8 cellular contexts compared by ENCODE assay signal in genomic region chr11:10454902-10455631, GRCh38. TPM values are rescaled to one million over a fixed set of nuclear protein-coding genes. Genes with fewer than 3 reads are reported as not detected.
DNase-seq lines count a peak whose midpoint lies in the region; ATAC-seq, FAIRE-seq and TF ChIP-seq lines count a peak whose summit lies in the region.

TSS of gene AMPD3 (plus strand) at chr11:10455264. CDS start at chr11:10461520, 6,256 bp downstream.

- H3K4me3 Mint-ChIP-seq in endodermal cell = peak within 1 kb of the TSS; percentile 41
- H3K4me3 Mint-ChIP-seq in nephron = peak within 1 kb of the TSS; percentile 74 to 78 (median 74)

- H3K9me3 Mint-ChIP-seq in endodermal cell (no peaks in the 10 kb centered on the region), nephron (no peaks in the 10 kb centered on the region)

- no peak for FAIRE-seq in A549 (lab: Jason Lieb, UNC)

- peak within 1 kb of the TSS; percentile 88 for H3K4me2 ChIP-seq in A549

- WGBS in A549 (ENCODE audit: missing lambda C conversion rate) = 24% methylated on average over 8 of the region's 11 CpGs
- 83 to 88% methylated on average over 5 to 11 of the region's 11 CpGs for WGBS in endodermal cell (ENCODE audit: insufficient coverage in 1 of 2, insufficient read length in 1 of 2), 2 experiments

- no peak for TF ChIP-seq EP300 in A549 (IDR thresholded peaks at IDR 0.05)

- H3K27me3 ChIP-seq in endodermal cell (ENCODE audit: control insufficient read depth, insufficient read depth, low read length, poor library complexity, severe bottlenecking) = peaks cover 9% of the 10 kb centered on the region

- TF ChIP-seq CTCF in A549 (IDR thresholded peaks at IDR 0.05) (no peak), GM12865 (IDR thresholded peaks at IDR 0.05; ENCODE audit: insufficient read depth, low read depth, low read length, missing control alignments) (no peak), endodermal cell (conservative IDR thresholded peaks at IDR 0.05) (no peak), nephron (IDR thresholded peaks at IDR 0.05; ENCODE audit: unreplicated experiment in 3 of 3) (no peak)

- H3K4me1 Mint-ChIP-seq in endodermal cell (peaks cover 32% of the 10 kb centered on the region), nephron (peaks cover 58% of the 10 kb centered on the region)

- POLR2A ChIA-PET in A549 (lab: Yijun Ruan, JAX) = interaction anchor here (0.8 to 1.7 kb wide), 8 partner anchors 36 to 354 kb away, joined by 3 to 7 read pairs (median 4); partner anchors contain the start of genes CTR9, EIF4G2 and RNF141

- peak within 1 kb of the TSS; percentile 74 to 84 for H3K27ac ChIP-seq in A549
- H3K27ac ChIP-seq in endodermal cell (ENCODE audit: low read depth, low read length) = no peak within 1 kb of the TSS

- H3K27me3 Mint-ChIP-seq in endodermal cell (ENCODE audit: insufficient read depth) = peaks cover 26% of the 10 kb centered on the region
- H3K27me3 Mint-ChIP-seq in nephron (ENCODE audit: low read depth) = peaks cover 37% of the 10 kb centered on the region

- H3K4me1 ChIP-seq in A549 (peaks cover 25% of the 10 kb centered on the region), endodermal cell (ENCODE audit: control insufficient read depth, insufficient read depth, low read length) (peaks cover 10% of the 10 kb centered on the region)

- H3K9me3 ChIP-seq in A549 = no peaks in the 10 kb centered on the region
- no peaks in the 10 kb centered on the region for H3K9me3 ChIP-seq in endodermal cell (ENCODE audit: control insufficient read depth, low read length)

- H3K36me3 ChIP-seq in endodermal cell (ENCODE audit: control insufficient read depth, insufficient read depth, low read length) = no peaks in the 10 kb centered on the region

- H3K4me3 ChIP-seq in A549 = peak within 1 kb of the TSS; percentile 36
- peak within 1 kb of the TSS; percentile 78 for H3K4me3 ChIP-seq in GM12865 (ENCODE audit: low read depth, low read length)
- peak within 1 kb of the TSS; percentile 54 for H3K4me3 ChIP-seq in endodermal cell (ENCODE audit: low read length)

- ATAC-seq in A549 (peak; percentile 92 to 93), SK-N-SH treated with all-trans-retinoic acid at 6 μM for 48 hours (peak; percentile 89), left lobe of liver (no peak)

- H3K27ac Mint-ChIP-seq in endodermal cell (peak within 1 kb of the TSS; percentile 58), nephron (peak within 1 kb of the TSS; percentile 7 to 78 (median 74))

- H3K9ac ChIP-seq in endodermal cell (ENCODE audit: extremely low read depth, low read length, poor library complexity, severe bottlenecking) = no peak within 1 kb of the TSS

- CTCF ChIA-PET in A549 (lab: Yijun Ruan, JAX) = interaction anchor here (1.0 to 2.9 kb wide), 11 partner anchors 9 to 281 kb away, joined by 3 to 17 read pairs (median 4); no protein-coding TSS in a partner anchor

- H3K36me3 Mint-ChIP-seq in endodermal cell (ENCODE audit: low read depth) = no peaks in the 10 kb centered on the region
- no peaks in the 10 kb centered on the region for H3K36me3 Mint-ChIP-seq in nephron (ENCODE audit: low read depth)

- TF ChIP-seq POLR2A in A549 (IDR thresholded peaks at IDR 0.05; ENCODE audit: low read length) = peak; percentile 53

- TF ChIP-seq RAD21 in A549 (conservative IDR thresholded peaks at IDR 0.05 in 1 of 2, IDR thresholded peaks at IDR 0.05 in 1 of 2) = no peak

- DNase-seq in A549 (ENCODE audit: low read depth in 1 of 2, low spot score in 1 of 2) = peak; percentile 82 to 84
- DNase-seq in GM12865 (ENCODE audit: low read depth) = peak; percentile 78
- DNase-seq in LHCN-M2 (ENCODE audit: low read depth) = peak; percentile 99
- DNase-seq in endodermal cell = no peak
- no peak for DNase-seq in left lobe of liver (ENCODE audit: low spot score)
- DNase-seq in SKM-1 treated with dmso at 0.1 percent for 144 hours (lab: John Stamatoyannopoulos, UW; ENCODE audit: unreplicated experiment) = no peak

TF ChIP-seq in A549, 52 proteins besides CTCF, POLR2A, EP300 and RAD21:
- TF ChIP-seq MAFK (IDR thresholded peaks at IDR 0.05; ENCODE audit: partially characterized antibody) = no peak
- peak; percentile 46; the same call in 1 of the 2 replicates for TF ChIP-seq MAX (IDR thresholded peaks at IDR 0.05)
- peak; percentile 20 to 44; a peak in 1 of 5 replicates for TF ChIP-seq JUN (IDR thresholded peaks at IDR 0.05)
- 0 out of 2 replicates have a peak, but pooled peaks have one; percentile 33 for TF ChIP-seq JUNB (IDR thresholded peaks at IDR 0.05)
- no peak for TF ChIP-seq HDAC2 (IDR thresholded peaks at IDR 0.05)
- TF ChIP-seq ZNF302 (CRISPR knock-in tag; IDR thresholded peaks at IDR 0.05) = no peak
- TF ChIP-seq BCL3 (IDR thresholded peaks at IDR 0.05) = no peak
- TF ChIP-seq FOSL2 (IDR thresholded peaks at IDR 0.05) = no peak
- peak; percentile 74 for TF ChIP-seq FOSL2 (CRISPR knock-in tag; IDR thresholded peaks at IDR 0.05)

TF ChIP-seq in SK-N-SH treated with all-trans-retinoic acid at 6 μM for 48 hours, 23 proteins besides CTCF, POLR2A, EP300 and RAD21:
- TF ChIP-seq ZNF565 (CRISPR knock-in tag; conservative IDR thresholded peaks at IDR 0.05; ENCODE audit: low read depth) (no peak), ZFP30 (CRISPR knock-in tag; IDR thresholded peaks at IDR 0.05) (no peak), RARB (CRISPR knock-in tag; IDR thresholded peaks at IDR 0.05) (no peak), PATZ1 (CRISPR knock-in tag; IDR thresholded peaks at IDR 0.05; ENCODE audit: borderline replicate concordance) (no peak), ZNF70 (CRISPR knock-in tag; IDR thresholded peaks at IDR 0.05) (no peak)

RNA-seq across cellular contexts. Expression of gene AMPD3, which starts in this region (rescaled TPM):
- polyA plus RNA-seq in A549 (2011; rRNA removed) (4.7 and 6.6 TPM in 2 replicates), A549 (2017; fragmentation: RNase III; extraction: RNeasy Plus Mini Kit Qiagen cat#74134 plus additional on column Dnase treatment) (2.9 to 3.6 TPM (median 3.1 TPM) in 3 replicates)
- polyA plus RNA-seq in A549 (2012; cell fraction: cytosol; rRNA removed) = 2.0 and 2.4 TPM in 2 replicates
- 5.3 and 6.9 TPM in 2 replicates for polyA plus RNA-seq in A549 (2012; cell fraction: nucleus; rRNA removed)
- 11.5 and 14.1 TPM in 2 replicates for polyA minus RNA-seq in A549 (2011; rRNA and poly(A)+ RNA removed)
- total RNA-seq in LHCN-M2 (2014; rRNA removed) (19.2 and 23.8 TPM in 2 replicates), endodermal cell (1 to 10 TPM; 7.1 to 7.9 TPM), left lobe of liver (1.4 TPM)
- 4.6 TPM for polyA plus RNA-seq in LHCN-M2 (2012)
- 2.5 TPM for polyA plus RNA-seq in endodermal cell (2013, experiment 1 of 2)
- 2.2 TPM for polyA plus RNA-seq in endodermal cell (2013, experiment 2 of 2)

Comparison
In these comparisons a context has a peak if more than half of its experiments do, and no peak if none do; other contexts are left out.
1. DNase-seq: peak in A549 (2 of 2), GM12865 (single experiment) and LHCN-M2 (single experiment); none in endodermal cell (single experiment), left lobe of liver (single experiment) and SKM-1 treated with dmso at 0.1 percent for 144 hours (single experiment).
2. Peak in every context shown above with its lines, with median percentiles within 50 percentile points of each other: H3K4me3 ChIP-seq.